ENCODE assay signal across 8 cellular contexts in the genomic region with DNA sequence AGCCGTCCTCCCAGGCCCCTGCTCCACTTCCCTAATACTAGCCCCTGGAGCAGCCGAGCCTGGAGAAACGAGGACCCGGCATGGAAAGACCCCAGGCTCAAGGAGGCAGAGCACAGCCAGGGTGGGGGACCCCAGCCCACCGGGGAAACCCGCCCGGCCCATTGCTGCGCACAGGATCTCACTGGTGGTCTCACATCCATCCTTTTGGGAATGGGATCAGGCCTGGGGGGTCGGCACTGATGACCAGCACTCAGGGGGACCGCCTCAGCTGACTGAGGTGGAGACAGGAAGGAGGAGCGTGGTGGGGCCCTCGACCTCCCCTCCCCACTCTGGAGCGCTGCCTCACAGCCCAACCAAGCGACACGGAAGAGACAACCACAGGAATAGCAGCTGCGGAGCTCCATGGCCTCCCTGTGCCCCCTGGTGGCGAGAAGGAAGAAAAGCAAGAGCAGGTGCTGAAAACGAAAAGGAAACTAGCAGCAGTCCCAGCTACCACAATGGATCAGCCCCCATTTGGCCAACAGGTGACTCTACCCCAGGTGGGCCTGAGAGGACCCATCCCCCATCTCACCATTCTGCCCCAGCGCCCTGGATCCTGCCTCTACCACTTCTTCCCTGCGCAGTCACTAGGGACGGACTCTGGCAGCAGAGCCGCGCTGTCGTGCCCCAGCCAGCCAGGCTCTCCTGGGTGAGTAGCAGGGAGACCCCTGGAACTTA. TPM values are rescaled to one million over a fixed set of nuclear protein-coding genes. Genes with fewer than 3 reads are reported as not detected.
DNase-seq lines count a peak whose midpoint lies in the region; ATAC-seq lines count a peak whose summit lies in the region.
"Not testable (repeated sequence)": the region's sequence is repeated elsewhere in the genome, so short reads cannot be mapped to it uniquely, and the experiment has no call there.

No MANE protein-coding gene starts in this region.

- H3K4me3 ChIP-seq in mucosa of stomach (ENCODE audit: low read length), result not testable (repeated sequence)

- ATAC-seq in GM21576 (IDR thresholded peaks at IDR 0.05; ENCODE audit: unreplicated experiment), result peak; percentile 78
- ATAC-seq in esophagus mucosa, result peak; percentile 70

- DNase-seq in DMS153 (lab: John Stamatoyannopoulos, UW), result peak; percentile 61
- DNase-seq in HuH-7 (ENCODE audit: low spot score), result peak; percentile 52
- peak; percentile 63 for DNase-seq in OCI-M1 (lab: John Stamatoyannopoulos, UW)
- peak; percentile 54 for DNase-seq in activated T-cell treated with anti-CD3 and anti-CD28 coated beads for 48 hours (ENCODE audit: low read depth)
- DNase-seq in stimulated activated CD8-positive, alpha-beta memory T cell treated with anti-CD3 and anti-CD28 coated beads, Interleukin-7, amount 100 ng/mL, for 4 hours (ENCODE audit: low read depth in 2 of 2), result peak; percentile 37 to 48

- not testable (repeated sequence) for H3K27me3 ChIP-seq in mucosa of stomach (ENCODE audit: control insufficient read depth, insufficient read depth, low read length)

- not testable (repeated sequence) for H3K9me3 ChIP-seq in mucosa of stomach (ENCODE audit: control insufficient read depth, low read length)

- peaks cover 10% of the 10 kb centered on the region for H3K4me1 ChIP-seq in mucosa of stomach (ENCODE audit: control insufficient read depth, insufficient read depth, low read length)

- H3K9ac ChIP-seq in mucosa of stomach (ENCODE audit: low read length), result peak overlapping the region; percentile 53

- H3K36me3 ChIP-seq in mucosa of stomach (ENCODE audit: control insufficient read depth, insufficient read depth, low read length), result not testable (repeated sequence)

RNA-seq across cellular contexts. Expression of a gene that starts 31.9 kb away (rescaled TPM):
- total RNA-seq in esophagus mucosa, result 27.7 TPM

RNA-seq across cellular contexts. Expression of a gene that starts 34.4 kb away (rescaled TPM):
- total RNA-seq in esophagus mucosa, result 0.12 TPM
